15 cellular contexts compared by ENCODE assay signal in the genomic region with DNA sequence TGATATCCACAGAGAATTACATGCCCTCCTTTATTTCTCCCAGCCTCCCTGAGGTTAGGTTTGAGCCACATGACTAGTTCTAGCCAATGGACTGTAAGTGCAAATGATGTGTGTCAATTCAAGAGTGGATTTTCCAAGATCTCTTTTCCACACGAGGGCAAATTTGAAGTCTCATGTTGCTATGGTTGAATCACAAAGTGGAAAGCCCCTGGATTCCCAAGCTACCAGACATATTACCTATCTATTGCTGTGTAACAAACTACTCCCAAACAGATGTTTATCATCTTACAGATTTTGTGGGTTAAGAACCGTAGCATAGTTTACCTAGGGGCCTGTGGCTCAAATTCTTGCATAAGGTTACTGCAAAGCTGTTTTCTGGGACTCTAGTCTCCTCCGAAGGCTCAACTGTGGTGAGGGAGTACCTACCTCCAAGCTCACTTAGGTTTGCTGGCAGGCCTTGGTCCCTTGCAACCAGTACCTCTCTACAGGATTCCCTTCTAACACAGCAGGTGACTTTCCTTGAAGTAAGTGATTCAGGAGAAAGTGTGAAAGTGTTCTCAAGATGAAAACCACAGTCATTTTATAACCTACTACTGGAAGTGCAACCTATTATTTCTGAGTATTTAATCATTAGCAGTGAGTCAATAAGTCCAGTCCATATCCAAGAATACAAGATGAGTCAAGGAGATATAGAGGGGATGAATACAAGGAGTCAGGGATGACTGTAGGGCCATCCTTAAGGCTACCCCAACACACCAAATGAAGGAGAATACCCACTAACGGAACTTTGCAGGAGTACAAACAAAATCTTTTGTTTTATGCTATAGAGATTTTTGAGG.
DNase-seq lines count a peak whose midpoint lies in the region; ATAC-seq lines count a peak whose summit lies in the region.
"Had no signal": no experiment of that assay in that cellular context is flagged by ENCODE, and none has a peak within 500 bp of the region (broad histone marks: within the 10 kb centered on the region; RNA-seq: fewer than 3 reads in every experiment).

No MANE protein-coding gene starts in this region.

- intact Hi-C loops in activated naive CD4-positive, alpha-beta T cell treated with anti-CD3 and anti-CD28 coated beads for 36 hours (cut with micrococcal nuclease) = loop anchor here (1.0 to 10.0 kb wide), 23 partner anchors 11 to 1396 kb away; no protein-coding TSS in a partner anchor

- H3K9me3 Mint-ChIP-seq in activated naive CD4-positive, alpha-beta T cell treated with anti-CD3 and anti-CD28 coated beads for 36 hours = no peaks in the 10 kb centered on the region
- H3K9me3 Mint-ChIP-seq: dendritic cell treated with granulocyte-macrophage colony-stimulating factor and Interleukin-4, amounts not matched to agents 40 ng/mL and 50 ng/mL, for 4 days had no signal

- DNase-seq in activated naive CD4-positive, alpha-beta T cell treated with anti-CD3 and anti-CD28 coated beads for 36 hours = peak; percentile 23
- no peak for DNase-seq in activated naive CD4-positive, alpha-beta T cell (lab: John Stamatoyannopoulos, UW)
- peak; percentile 15 for DNase-seq in activated naive CD4-positive, alpha-beta T cell treated with anti-CD3 and anti-CD28 coated beads, Interleukin-2, amount 50 U/mL, for 16 hours
- DNase-seq in SJCRH30 (no peak), DMS 273 treated with DMSO at 0.1 percent for 48 hours (lab: John Stamatoyannopoulos, UW) (no peak)
- DNase-seq: left ventricle myocardium superior; NCI-H1105; NCI-H82; stimulated activated CD4-positive, alpha-beta T cell treated with anti-CD3 and anti-CD28 coated beads, Interleukin-4, amount 100 ng/mL, for 24 hours; thyroid gland had no signal

- peaks cover 33% of the 10 kb centered on the region for H3K4me1 ChIP-seq in thymus (ENCODE audit: control insufficient read depth, insufficient read depth, low read length)
- H3K4me1 ChIP-seq in SJCRH30 = no peaks in the 10 kb centered on the region
- H3K4me1 ChIP-seq: thyroid gland had no signal

- no peaks in the 10 kb centered on the region for H3K36me3 ChIP-seq in thymus (ENCODE audit: control insufficient read depth, insufficient read depth)
- no peaks in the 10 kb centered on the region for H3K36me3 ChIP-seq in SJCRH30
- H3K36me3 ChIP-seq: thyroid gland had no signal

- no peaks in the 10 kb centered on the region for H3K36me3 Mint-ChIP-seq in activated naive CD4-positive, alpha-beta T cell treated with anti-CD3 and anti-CD28 coated beads for 36 hours (ENCODE audit: low read depth)

- H3K4me3 ChIP-seq in thymus (ENCODE audit: low read length) (no peak overlapping the region), SJCRH30 (no peak overlapping the region)
- H3K4me3 ChIP-seq: thyroid gland had no signal

- peak; percentile 21 for ATAC-seq in HG03039 (IDR thresholded peaks at IDR 0.05; ENCODE audit: unreplicated experiment)
- no peak for ATAC-seq in GM19467 (IDR thresholded peaks at IDR 0.05; ENCODE audit: unreplicated experiment)
- ATAC-seq: left ventricle myocardium superior had no signal

- H3K9me3 ChIP-seq in thymus (ENCODE audit: control insufficient read depth) (no peaks in the 10 kb centered on the region), SJCRH30 (replicated peaks) (no peaks in the 10 kb centered on the region)
- H3K9me3 ChIP-seq: thyroid gland had no signal

- H3K27ac Mint-ChIP-seq in activated naive CD4-positive, alpha-beta T cell treated with anti-CD3 and anti-CD28 coated beads for 36 hours = peak overlapping the region; percentile 78
- H3K27ac Mint-ChIP-seq: dendritic cell treated with granulocyte-macrophage colony-stimulating factor and Interleukin-4, amounts not matched to agents 40 ng/mL and 50 ng/mL, for 4 days had no signal

- peak overlapping the region; percentile 76 for H3K27ac ChIP-seq in thymus (ENCODE audit: low read depth)
- no peak overlapping the region for H3K27ac ChIP-seq in SJCRH30
- H3K27ac ChIP-seq: HL-60, thyroid gland had no signal

- no peaks in the 10 kb centered on the region for H3K27me3 ChIP-seq in thymus (ENCODE audit: control insufficient read depth, insufficient read depth)
- H3K27me3 ChIP-seq in SJCRH30 = no peaks in the 10 kb centered on the region
- H3K27me3 ChIP-seq: thyroid gland had no signal

- peaks cover 40% of the 10 kb centered on the region for H3K4me1 Mint-ChIP-seq in activated naive CD4-positive, alpha-beta T cell treated with anti-CD3 and anti-CD28 coated beads for 36 hours (ENCODE audit: low read depth)

- 46% methylated on average over 4 of the region's 4 CpGs for WGBS in thymus

- H3K4me3 Mint-ChIP-seq in activated naive CD4-positive, alpha-beta T cell treated with anti-CD3 and anti-CD28 coated beads for 36 hours = no peak overlapping the region
- H3K4me3 Mint-ChIP-seq: dendritic cell treated with granulocyte-macrophage colony-stimulating factor and Interleukin-4, amounts not matched to agents 40 ng/mL and 50 ng/mL, for 4 days had no signal

- H3K27me3 Mint-ChIP-seq in activated naive CD4-positive, alpha-beta T cell treated with anti-CD3 and anti-CD28 coated beads for 36 hours (ENCODE audit: low read depth) = peaks cover 3% of the 10 kb centered on the region

- CTCF ChIA-PET in activated naive CD4-positive, alpha-beta T cell treated with anti-CD3 and anti-CD28 coated beads for 36 hours (lab: Charles Lee) = interaction anchor here (0.5 to 1.4 kb wide), 3 partner anchors 45 to 253 kb away, joined by 3 to 6 read pairs (median 5); no protein-coding TSS in a partner anchor

Comparison
In these comparisons a context has a peak if more than half of its experiments do, and no peak if none do; other contexts are left out.
1. DNase-seq: peak in activated naive CD4-positive, alpha-beta T cell treated with anti-CD3 and anti-CD28 coated beads for 36 hours (single experiment) and activated naive CD4-positive, alpha-beta T cell treated with anti-CD3 and anti-CD28 coated beads, Interleukin-2, amount 50 U/mL, for 16 hours (single experiment); none in activated naive CD4-positive, alpha-beta T cell (0 of 4), SJCRH30 (0 of 2) and DMS 273 treated with DMSO at 0.1 percent for 48 hours (single experiment).